ENCODE assay signal across 1 cellular context in genomic region chr14:73644531-73645247, GRCh38.
TF ChIP-seq lines count a peak whose summit lies in the region.

DNAL1 (plus strand) TSS chr14:73644986; CDS start chr14:73645040, 54 bp downstream.

TF ChIP-seq in HepG2, 621 proteins besides CTCF, POLR2A, EP300 and RAD21 (continued from another document and continues in another):
- TF ChIP-seq ZNF44 (CRISPR knock-in tag; IDR thresholded peaks at IDR 0.05) (peak; percentile 34; the same call in 1 of the 2 replicates), ZFP91 (CRISPR knock-in tag; IDR thresholded peaks at IDR 0.05; ENCODE audit: borderline replicate concordance) (peak; percentile 78; the same call in 1 of the 2 replicates), TFDP1 (CRISPR knock-in tag; IDR thresholded peaks at IDR 0.05; ENCODE audit: borderline replicate concordance) (peak; percentile 39; the same call in 1 of the 2 replicates), ZNF510 (CRISPR knock-in tag; IDR thresholded peaks at IDR 0.05; ENCODE audit: low read depth) (no peak), GATAD1 (CRISPR knock-in tag; IDR thresholded peaks at IDR 0.05) (peak; percentile 87), KAT8 (CRISPR knock-in tag; IDR thresholded peaks at IDR 0.05) (peak; percentile 90), ATF1 (CRISPR knock-in tag; IDR thresholded peaks at IDR 0.05) (0 out of 2 replicates have a peak, but pooled peaks have one; percentile 16), NAIF1 (CRISPR knock-in tag; IDR thresholded peaks at IDR 0.05; ENCODE audit: borderline replicate concordance) (peak; percentile 85; the same call in 1 of the 2 replicates), DZIP1 (CRISPR knock-in tag; IDR thresholded peaks at IDR 0.05) (no peak), MED1 (CRISPR knock-in tag; IDR thresholded peaks at IDR 0.05) (no peak), GLI4 (CRISPR knock-in tag; IDR thresholded peaks at IDR 0.05; ENCODE audit: borderline replicate concordance) (no peak), ZHX2 (IDR thresholded peaks at IDR 0.05; ENCODE audit: low read depth) (0 out of 2 replicates have a peak, but pooled peaks have one; percentile 37), ZHX2 (CRISPR knock-in tag; IDR thresholded peaks at IDR 0.05; ENCODE audit: borderline replicate concordance) (no peak), REPIN1 (CRISPR knock-in tag; IDR thresholded peaks at IDR 0.05; ENCODE audit: borderline replicate concordance, low read depth) (peak; percentile 52; the same call in 1 of the 2 replicates), ZNF512 (CRISPR knock-in tag; IDR thresholded peaks at IDR 0.05) (no peak), ZNF563 (CRISPR knock-in tag; IDR thresholded peaks at IDR 0.05) (peak; percentile 16; the same call in 1 of the 2 replicates), HMGXB4 (CRISPR knock-in tag; IDR thresholded peaks at IDR 0.05; ENCODE audit: borderline replicate concordance in 1 of 2, low read depth in 1 of 2) (peak in 1 of 2 experiments; percentile 44; a peak in 1 of 4 replicates), KAT2B (IDR thresholded peaks at IDR 0.05; ENCODE audit: borderline replicate concordance, low read depth, low read length) (no peak), ZNF34 (CRISPR knock-in tag; IDR thresholded peaks at IDR 0.05; ENCODE audit: borderline replicate concordance) (no peak), ZNF674 (CRISPR knock-in tag; IDR thresholded peaks at IDR 0.05; ENCODE audit: low read depth) (no peak), ARNT2 (CRISPR knock-in tag; IDR thresholded peaks at IDR 0.05; ENCODE audit: low read depth) (no peak), THAP9 (CRISPR knock-in tag; IDR thresholded peaks at IDR 0.05; ENCODE audit: borderline replicate concordance) (peak; percentile 76; the same call in 1 of the 2 replicates), ZNF451 (CRISPR knock-in tag; IDR thresholded peaks at IDR 0.05) (no peak), TRIM22 (IDR thresholded peaks at IDR 0.05) (no peak), NKX3-1 (CRISPR knock-in tag; IDR thresholded peaks at IDR 0.05) (no peak), ZNF615 (CRISPR knock-in tag; IDR thresholded peaks at IDR 0.05; ENCODE audit: borderline replicate concordance) (no peak; the same call in 1 of the 2 replicates), DRAP1 (CRISPR knock-in tag; IDR thresholded peaks at IDR 0.05) (peak; percentile 62), ZNF362 (CRISPR knock-in tag; IDR thresholded peaks at IDR 0.05; ENCODE audit: borderline replicate concordance) (no peak), ZNF607 (CRISPR knock-in tag; IDR thresholded peaks at IDR 0.05; ENCODE audit: borderline replicate concordance) (0 out of 2 replicates have a peak, but pooled peaks have one; percentile 48), ZNF333 (CRISPR knock-in tag; IDR thresholded peaks at IDR 0.05; ENCODE audit: borderline replicate concordance) (no peak), ZNF431 (CRISPR knock-in tag; IDR thresholded peaks at IDR 0.05; ENCODE audit: borderline replicate concordance, low read depth) (no peak)
